ENCODE assay signal across 11 cellular contexts in the genomic region with DNA sequence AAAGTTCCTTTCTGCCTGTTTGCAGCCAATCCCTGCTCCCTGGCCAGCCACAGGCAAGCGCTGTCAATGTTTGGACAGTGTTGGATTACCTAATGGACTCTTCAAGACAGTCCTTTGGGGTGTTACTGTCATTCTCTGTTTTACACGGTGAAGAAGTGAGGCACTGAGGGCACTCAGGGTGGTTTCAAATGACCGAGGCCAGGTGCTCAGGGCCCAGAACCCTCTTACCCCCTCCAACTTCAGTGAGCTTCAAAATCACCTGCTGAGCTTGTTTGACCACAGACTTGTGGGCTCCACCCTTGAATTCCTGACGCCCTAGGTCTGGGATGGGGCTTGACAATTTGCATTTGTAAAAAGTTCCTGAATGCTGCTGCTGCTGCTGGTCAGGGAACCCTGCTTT.
DNase-seq lines count a peak whose midpoint lies in the region; ATAC-seq, FAIRE-seq and TF ChIP-seq lines count a peak whose summit lies in the region.
"Had no signal": no experiment of that assay in that cellular context is flagged by ENCODE, and none has a peak within 500 bp of the region (broad histone marks: within the 10 kb centered on the region; RNA-seq: fewer than 3 reads in every experiment).

No MANE protein-coding gene starts in this region.

- H3K9ac ChIP-seq in kidney (ENCODE audit: low read length in 2 of 2) = no peak overlapping the region

- TF ChIP-seq CTCF in Calu3 (IDR thresholded peaks at IDR 0.05; ENCODE audit: unreplicated experiment) (no peak), left lung (IDR thresholded peaks at IDR 0.05) (no peak), kidney (IDR thresholded peaks at IDR 0.05; ENCODE audit: borderline replicate concordance, extremely low read depth, insufficient read depth) (no peak)

- H3K9me3 Mint-ChIP-seq in Calu3 (ENCODE audit: low read depth, unreplicated experiment) = no peaks in the 10 kb centered on the region
- no peaks in the 10 kb centered on the region for H3K9me3 Mint-ChIP-seq in activated T-cell treated with anti-CD3 and anti-CD28 coated beads, Interleukin-2, amount 50 U/mL, for 24 hours

- H3K36me3 ChIP-seq in left lung = no peaks in the 10 kb centered on the region
- no peaks in the 10 kb centered on the region for H3K36me3 ChIP-seq in kidney (ENCODE audit: control insufficient read depth in 1 of 2, insufficient read depth in 2 of 2, low read length in 2 of 2)
- H3K36me3 ChIP-seq: breast epithelium had no signal

- no peak overlapping the region for H3K27ac Mint-ChIP-seq in Calu3 (ENCODE audit: unreplicated experiment)
- no peak overlapping the region for H3K27ac Mint-ChIP-seq in activated T-cell treated with anti-CD3 and anti-CD28 coated beads, Interleukin-2, amount 50 U/mL, for 24 hours

- intact Hi-C loops in Calu3 (cut with micrococcal nuclease; ENCODE audit: unreplicated experiment) (no loop called here), left lung (cut with DNase I) (no loop called here), kidney (cut with DNase I) (no loop called here)

- no peaks in the 10 kb centered on the region for H3K9me3 ChIP-seq in left lung
- no peaks in the 10 kb centered on the region for H3K9me3 ChIP-seq in kidney (ENCODE audit: control insufficient read depth in 1 of 2, low read length in 2 of 2)
- H3K9me3 ChIP-seq: breast epithelium had no signal

- no peak overlapping the region for H3K4me3 Mint-ChIP-seq in Calu3 (ENCODE audit: low read depth, unreplicated experiment)
- H3K4me3 Mint-ChIP-seq in activated T-cell treated with anti-CD3 and anti-CD28 coated beads, Interleukin-2, amount 50 U/mL, for 24 hours = no peak overlapping the region

- H3K4me1 ChIP-seq in left lung (peaks cover 8 to 46% of the 10 kb centered on the region in 2 donors), kidney (ENCODE audit: control insufficient read depth in 1 of 2, insufficient read depth in 1 of 2, low read depth in 1 of 2, low read length in 2 of 2) (peaks cover 0 to 2% of the 10 kb centered on the region in 2 donors)
- H3K4me1 ChIP-seq: breast epithelium had no signal

- H3K36me3 Mint-ChIP-seq in Calu3 (ENCODE audit: insufficient read depth, unreplicated experiment) = no peaks in the 10 kb centered on the region
- H3K36me3 Mint-ChIP-seq in activated T-cell treated with anti-CD3 and anti-CD28 coated beads, Interleukin-2, amount 50 U/mL, for 24 hours (ENCODE audit: low read depth) = no peaks in the 10 kb centered on the region

- peak; percentile 1 for DNase-seq in Calu3
- peak; percentile 83 to 99 (median 97) for DNase-seq in NCI-H1417 (lab: John Stamatoyannopoulos, UW)
- peak; percentile 93 for DNase-seq in SHP77 treated with DMSO at 0.1 percent for 48 hours (lab: John Stamatoyannopoulos, UW)
- DNase-seq in left lung = peak in 1 of 2 donors; percentile 45
- DNase-seq in kidney = no peak
- no peak for DNase-seq in activated T-cell treated with anti-CD3 and anti-CD28 coated beads, Interleukin-2, amount 50 U/mL, for 24 hours
- DNase-seq: NK-92 treated with Interleukin-12 subunit alpha and Interleukin-12 subunit beta, amount 100 ng/mL, for 24 hours; small intestine had no signal

- no peaks in the 10 kb centered on the region for H3K27me3 Mint-ChIP-seq in Calu3 (ENCODE audit: unreplicated experiment)
- H3K27me3 Mint-ChIP-seq in activated T-cell treated with anti-CD3 and anti-CD28 coated beads, Interleukin-2, amount 50 U/mL, for 24 hours = no peaks in the 10 kb centered on the region

- H3K4me1 Mint-ChIP-seq in Calu3 (ENCODE audit: low read depth, unreplicated experiment) = no peaks in the 10 kb centered on the region
- H3K4me1 Mint-ChIP-seq in activated T-cell treated with anti-CD3 and anti-CD28 coated beads, Interleukin-2, amount 50 U/mL, for 24 hours (ENCODE audit: low read depth) = no peaks in the 10 kb centered on the region

- no peaks in the 10 kb centered on the region for H3K27me3 ChIP-seq in left lung
- H3K27me3 ChIP-seq: breast epithelium had no signal

- H3K4me3 ChIP-seq in left lung (no peak overlapping the region), kidney (ENCODE audit: low read length in 2 of 2) (no peak overlapping the region)
- H3K4me3 ChIP-seq: breast epithelium had no signal

- CTCF ChIA-PET in Calu3 (lab: Charles Lee) = no interaction called here

- H3K27ac ChIP-seq in left lung (peak overlapping the region in 1 of 2 donors; percentile 48), kidney (ENCODE audit: low read depth in 2 of 2, low read length in 2 of 2) (peak overlapping the region in 1 of 2 donors; percentile 2)

- BruUV-seq in Calu3 (replicated peaks; lab: Mats Ljungman, UMichigan) = no TSS peak

- FAIRE-seq in kidney (lab: Jason Lieb, UNC) = no peak
- FAIRE-seq: small intestine had no signal

- ATAC-seq in left lung = peak; percentile 89
- ATAC-seq in GM21717 (IDR thresholded peaks at IDR 0.05; ENCODE audit: unreplicated experiment) = no peak
- no peak for ATAC-seq in GM18858 (IDR thresholded peaks at IDR 0.05; ENCODE audit: unreplicated experiment)

Comparison
In these comparisons a context has a peak if more than half of its experiments do, and no peak if none do; other contexts are left out.
1. DNase-seq: peak in Calu3 (single experiment), NCI-H1417 (3 of 3) and SHP77 treated with DMSO at 0.1 percent for 48 hours (single experiment); none in kidney (single experiment) and activated T-cell treated with anti-CD3 and anti-CD28 coated beads, Interleukin-2, amount 50 U/mL, for 24 hours (single experiment).